In the genomic region with DNA sequence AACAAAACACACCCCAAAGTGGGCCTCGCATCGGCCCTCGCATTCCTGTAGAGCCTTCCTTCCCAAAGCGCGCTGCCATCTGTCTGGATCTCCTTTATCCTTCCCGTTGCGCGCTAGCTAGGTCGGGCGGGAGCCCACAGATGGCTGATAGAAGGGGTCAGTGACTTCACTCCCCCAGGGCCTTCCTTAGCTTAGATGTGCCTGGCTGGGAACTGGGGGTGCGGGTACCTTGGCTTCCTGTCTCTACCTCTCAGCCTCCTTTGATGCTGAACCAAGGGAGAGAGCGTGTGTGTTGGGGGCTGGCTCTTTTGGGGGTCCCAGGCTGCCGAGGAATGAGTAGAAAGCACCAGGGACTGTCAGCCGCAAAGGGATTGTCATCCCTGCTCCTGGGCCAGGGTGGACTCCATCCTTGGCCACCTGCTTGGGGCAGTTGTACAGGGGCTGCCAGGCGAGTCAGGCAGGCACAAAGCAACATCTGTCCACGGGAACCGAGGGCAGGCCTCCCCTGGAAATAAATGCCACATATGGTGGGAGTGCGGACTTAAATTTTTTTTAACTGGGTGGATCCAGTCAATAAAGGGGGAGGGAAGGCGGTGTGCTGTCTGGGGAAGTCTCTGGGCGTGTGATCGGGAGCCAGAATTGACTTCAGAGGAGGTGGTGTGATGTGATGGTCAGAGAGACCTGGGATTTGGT, we compare ENCODE assay signal across 8 cellular contexts. TPM values are rescaled to one million over a fixed set of nuclear protein-coding genes. Genes with fewer than 3 reads are reported as not detected.
DNase-seq lines count a peak whose midpoint lies in the region; ATAC-seq and TF ChIP-seq lines count a peak whose summit lies in the region.

No MANE protein-coding gene starts in this region.

- no peak for ATAC-seq in GM21423 (IDR thresholded peaks at IDR 0.05; ENCODE audit: unreplicated experiment)
- ATAC-seq in HG02588 (IDR thresholded peaks at IDR 0.05; ENCODE audit: unreplicated experiment) = no peak
- no peak for ATAC-seq in GM19324 (IDR thresholded peaks at IDR 0.05; ENCODE audit: low FRiP score, unreplicated experiment)

- H3K4me1 Mint-ChIP-seq in T-helper 2 cell treated with Interferon-gamma antibody and Interleukin-4, amounts not matched to agents 5 μg/mL and 100 μg/mL, for 36 hours (ENCODE audit: low read depth) = peaks cover 56% of the 10 kb centered on the region

- peak overlapping the region; percentile 99 for H3K4me3 Mint-ChIP-seq in T-helper 2 cell treated with Interferon-gamma antibody and Interleukin-4, amounts not matched to agents 5 μg/mL and 100 μg/mL, for 36 hours

- H3K36me3 Mint-ChIP-seq in T-helper 2 cell treated with Interferon-gamma antibody and Interleukin-4, amounts not matched to agents 5 μg/mL and 100 μg/mL, for 36 hours (ENCODE audit: low read depth) = peaks cover 46% of the 10 kb centered on the region

- H3K9me3 Mint-ChIP-seq in T-helper 2 cell treated with Interferon-gamma antibody and Interleukin-4, amounts not matched to agents 5 μg/mL and 100 μg/mL, for 36 hours = no peaks in the 10 kb centered on the region

- WGBS in esophagus muscularis mucosa = 17% methylated on average over 19 of the region's 21 CpGs
- WGBS in prostate gland = 10% methylated on average over 21 of the region's 21 CpGs

- H3K27me3 Mint-ChIP-seq in T-helper 2 cell treated with Interferon-gamma antibody and Interleukin-4, amounts not matched to agents 5 μg/mL and 100 μg/mL, for 36 hours (ENCODE audit: low read depth) = peaks cover 21% of the 10 kb centered on the region

- peak overlapping the region; percentile 96 for H3K4me3 ChIP-seq in H7 (ENCODE audit: insufficient read depth, low read depth, low read length)
- H3K4me3 ChIP-seq in esophagus muscularis mucosa = peak overlapping the region; percentile 61 to 92 (median 80)
- H3K4me3 ChIP-seq in prostate gland = peak overlapping the region; percentile 81 to 92

- peak overlapping the region; percentile 83 to 94 (median 90) for H3K27ac ChIP-seq in esophagus muscularis mucosa (replicated peaks in 1 of 4)
- peak overlapping the region; percentile 87 to 89 for H3K27ac ChIP-seq in prostate gland

- peaks cover 33 to 68% (median 57%) of the 10 kb centered on the region in 4 donors for H3K4me1 ChIP-seq in esophagus muscularis mucosa
- peaks cover 6% of the 10 kb centered on the region for H3K4me1 ChIP-seq in prostate gland (replicated peaks)

- peak; percentile 69 for DNase-seq in H7
- DNase-seq in T-helper 2 cell treated with Interferon-gamma antibody and Interleukin-4, amounts not matched to agents 5 μg/mL and 100 μg/mL, for 36 hours (ENCODE audit: low spot score) = no peak
- DNase-seq in esophagus muscularis mucosa (ENCODE audit: extremely low spot score) = no peak
- peak; percentile 22 for DNase-seq in prostate gland (ENCODE audit: low spot score)
- no peak for DNase-seq in anterior cingulate cortex (lab: John Stamatoyannopoulos, UW)

- intact Hi-C loops in esophagus muscularis mucosa (cut with DNase I) (loop anchor here (5.0 kb wide), 2 partner anchors 35 to 125 kb away; no protein-coding TSS in a partner anchor), prostate gland (cut with DNase I) (loop anchor here (5.0 to 10.0 kb wide), 5 partner anchors 55 to 235 kb away; a partner anchor contains a TSS)

- no peak for TF ChIP-seq EP300 in esophagus muscularis mucosa (IDR thresholded peaks at IDR 0.05)

- peak overlapping the region; percentile 90 for H3K27ac Mint-ChIP-seq in T-helper 2 cell treated with Interferon-gamma antibody and Interleukin-4, amounts not matched to agents 5 μg/mL and 100 μg/mL, for 36 hours

- H3K36me3 ChIP-seq in H7 (replicated peaks; ENCODE audit: control insufficient read depth, insufficient read depth, low read length) (no peaks in the 10 kb centered on the region; the same call in 1 of the 2 replicates), esophagus muscularis mucosa (peaks cover 0 to 4% (median 0%) of the 10 kb centered on the region in 4 donors), prostate gland (no peaks in the 10 kb centered on the region)

- H3K9me3 ChIP-seq in esophagus muscularis mucosa = no peaks in the 10 kb centered on the region
- H3K9me3 ChIP-seq in prostate gland = no peaks in the 10 kb centered on the region

- H3K27me3 ChIP-seq in H7 (ENCODE audit: control insufficient read depth, insufficient read depth, low read length) (peaks cover 10% of the 10 kb centered on the region; the same call in 1 of the 2 replicates), esophagus muscularis mucosa (no peaks in the 10 kb centered on the region), prostate gland (replicated peaks; ENCODE audit: insufficient read depth) (no peaks in the 10 kb centered on the region)

- TF ChIP-seq POLR2A in esophagus muscularis mucosa (IDR thresholded peaks at IDR 0.05; ENCODE audit: low read depth) (no peak), prostate gland (IDR thresholded peaks at IDR 0.05) (no peak)

- TF ChIP-seq CTCF in esophagus muscularis mucosa (IDR thresholded peaks at IDR 0.05) = no peak
- TF ChIP-seq CTCF in prostate gland (IDR thresholded peaks at IDR 0.05) = no peak

RNA-seq across cellular contexts. Expression of a gene that starts 1.9 kb away (rescaled TPM):
- total RNA-seq in H7 (2014; rRNA removed; shearing (Covaris generic)) = 29.2 and 30.8 TPM in 2 replicates
- total RNA-seq in esophagus muscularis mucosa (10 to 100 TPM; 21.2 to 32.3 (median 24.2) TPM), prostate gland (10 to 100 TPM; 30.6 to 45.4 TPM)

Comparison
In these comparisons a context has a peak if more than half of its experiments do, and no peak if none do; other contexts are left out.
1. DNase-seq: peak in H7 (single experiment) and prostate gland (single experiment); none in T-helper 2 cell treated with Interferon-gamma antibody and Interleukin-4, amounts not matched to agents 5 μg/mL and 100 μg/mL, for 36 hours (single experiment), esophagus muscularis mucosa (single experiment) and anterior cingulate cortex (0 of 58).
2. Peak in every context shown above with its lines, with median percentiles within 50 percentile points of each other: H3K4me3 ChIP-seq.